In genomic region chr11:129374081-129374992, GRCh38 we compare ENCODE assay signal across 10 cellular contexts. TPM values are rescaled to one million over a fixed set of nuclear protein-coding genes. Genes with fewer than 3 reads are reported as not detected.
A peak's percentile ranks its signal among the peaks of the same experiment; 100 is the strongest.
DNase-seq lines count a peak whose midpoint lies in the region; ATAC-seq, FAIRE-seq and TF ChIP-seq lines count a peak whose summit lies in the region.
"Had no signal": no experiment of that assay in that cellular context is flagged by ENCODE, and none has a peak within 500 bp of the region (broad histone marks: within the 10 kb centered on the region; RNA-seq: fewer than 3 reads in every experiment).

No MANE protein-coding gene starts in this region.

- peak overlapping the region; percentile 67 for H3K4me2 ChIP-seq in skeletal muscle satellite cell (ENCODE audit: low read length)

- no peak overlapping the region for H3K27ac ChIP-seq in RWPE2 (ENCODE audit: poor library complexity, severe bottlenecking)
- no peak overlapping the region for H3K27ac ChIP-seq in caudate nucleus (ENCODE audit: low read depth, low read length)
- H3K27ac ChIP-seq: 22Rv1 had no signal

- no peaks in the 10 kb centered on the region for H3K36me3 ChIP-seq in RWPE2 (ENCODE audit: low read depth)
- H3K36me3 ChIP-seq in skeletal muscle satellite cell (ENCODE audit: insufficient read depth, low read length), result no peaks in the 10 kb centered on the region

- H3K4me3 ChIP-seq in RWPE2 (ENCODE audit: severe bottlenecking) (peak overlapping the region; percentile 3), skeletal muscle satellite cell (ENCODE audit: low read length) (peak overlapping the region; percentile 46)

- H3K9ac ChIP-seq in skeletal muscle satellite cell (ENCODE audit: low read depth, low read length), result no peak overlapping the region

- no peak for TF ChIP-seq CTCF in RWPE2 (IDR thresholded peaks at IDR 0.05; ENCODE audit: poor library complexity, severe bottlenecking)

- H3K9me3 ChIP-seq in RWPE2 (ENCODE audit: severe bottlenecking) (no peaks in the 10 kb centered on the region), skeletal muscle satellite cell (replicated peaks; ENCODE audit: low read length) (no peaks in the 10 kb centered on the region)

- DNase-seq in DMS 273 (lab: John Stamatoyannopoulos, UW; ENCODE audit: unreplicated experiment), result peak; percentile 39
- no peak for DNase-seq in DMS 273 treated with DMSO at 0.1 percent for 48 hours (lab: John Stamatoyannopoulos, UW)
- no peak for DNase-seq in RWPE2 (ENCODE audit: low spot score)
- peak; percentile 10 to 30 for DNase-seq in frontal cortex (ENCODE audit: low spot score in 2 of 2)
- no peak for DNase-seq in caudate nucleus (lab: John Stamatoyannopoulos, UW)
- DNase-seq in NCI-H1694 treated with DMSO at 0.1 percent for 48 hours (lab: John Stamatoyannopoulos, UW), result no peak

- ATAC-seq in RWPE2 (ENCODE audit: low read depth) (no peak), HG03095 (IDR thresholded peaks at IDR 0.05; ENCODE audit: unreplicated experiment) (no peak)

- H3K4me1 ChIP-seq in RWPE2 (ENCODE audit: insufficient read depth, poor library complexity, severe bottlenecking) (peaks cover 2% of the 10 kb centered on the region), skeletal muscle satellite cell (ENCODE audit: control insufficient read depth, insufficient read depth, low read length) (peaks cover 4% of the 10 kb centered on the region)

- no peak for FAIRE-seq in frontal cortex (lab: Jason Lieb, UNC)
- FAIRE-seq: TTC549 had no signal

- peaks cover 36% of the 10 kb centered on the region for H3K27me3 ChIP-seq in RWPE2 (ENCODE audit: insufficient read depth, poor library complexity, severe bottlenecking)
- peaks cover 94% of the 10 kb centered on the region for H3K27me3 ChIP-seq in skeletal muscle satellite cell (ENCODE audit: control insufficient read depth, insufficient read depth, low read length)

RNA-seq across cellular contexts. Expression of gene BARX2, which starts 1.3 kb away (rescaled TPM):
- not detected for total RNA-seq in frontal cortex
- not detected in 2 replicates for total RNA-seq in skeletal muscle satellite cell (2012; rRNA removed)

Comparison
In these comparisons a context has a peak if more than half of its experiments do, and no peak if none do; other contexts are left out.
1. DNase-seq: peak in DMS 273 (single experiment) and frontal cortex (2 of 2); none in DMS 273 treated with DMSO at 0.1 percent for 48 hours (single experiment), RWPE2 (single experiment), caudate nucleus (0 of 61) and NCI-H1694 treated with DMSO at 0.1 percent for 48 hours (single experiment).